In genomic region chr4:5257086-5257485, GRCh38 we compare ENCODE assay signal across 25 cellular contexts.
"Had no signal": no experiment of that assay in that cellular context is flagged by ENCODE, and none has a peak within 500 bp of the region (broad histone marks: within the 10 kb centered on the region; RNA-seq: fewer than 3 reads in every experiment).

No MANE protein-coding gene starts in this region.

- FAIRE-seq: endometrium, frontal cortex, islet of Langerhans, keratinocyte had no signal

- H3K27ac ChIP-seq: colonic mucosa, epithelial cell of prostate, esophagus squamous epithelium, foreskin keratinocyte, heart right ventricle, left lung, lower lobe of right lung had no signal

- H3K27me3 ChIP-seq: colonic mucosa, esophagus squamous epithelium, foreskin keratinocyte, left lung had no signal

- H3K4me1 ChIP-seq: colonic mucosa, esophagus squamous epithelium, foreskin keratinocyte, heart right ventricle, left lung, lower lobe of right lung had no signal

- H3K36me3 ChIP-seq: colonic mucosa, esophagus squamous epithelium, heart right ventricle, left lung, lower lobe of right lung had no signal

- H3K4me3 ChIP-seq: colonic mucosa, esophagus squamous epithelium, heart right ventricle, left lung, lower lobe of right lung, mucosa of descending colon had no signal

- H3K9me3 ChIP-seq: colonic mucosa, esophagus squamous epithelium, heart right ventricle, left lung, lower lobe of right lung, mucosa of descending colon had no signal

- DNase-seq: colonic mucosa; cortex of kidney; effector CD8-positive, alpha-beta T cell; effector memory CD8-positive, alpha-beta T cell; endodermal cell; erythroblast; esophagus squamous epithelium; foreskin keratinocyte; glutamatergic neuron; head of caudate nucleus; heart right ventricle; hippocampal formation; left cardiac atrium; left lung; left ventricle myocardium superior; lower lobe of right lung; mesenchymal stem cell; mucosa of descending colon; naive B cell had no signal

- ATAC-seq: effector memory CD8-positive, alpha-beta T cell; esophagus mucosa; foreskin keratinocyte; heart right ventricle; left cardiac atrium; left lung; left ventricle myocardium superior; lower lobe of right lung; mucosa of descending colon had no signal
